In the genomic region with DNA sequence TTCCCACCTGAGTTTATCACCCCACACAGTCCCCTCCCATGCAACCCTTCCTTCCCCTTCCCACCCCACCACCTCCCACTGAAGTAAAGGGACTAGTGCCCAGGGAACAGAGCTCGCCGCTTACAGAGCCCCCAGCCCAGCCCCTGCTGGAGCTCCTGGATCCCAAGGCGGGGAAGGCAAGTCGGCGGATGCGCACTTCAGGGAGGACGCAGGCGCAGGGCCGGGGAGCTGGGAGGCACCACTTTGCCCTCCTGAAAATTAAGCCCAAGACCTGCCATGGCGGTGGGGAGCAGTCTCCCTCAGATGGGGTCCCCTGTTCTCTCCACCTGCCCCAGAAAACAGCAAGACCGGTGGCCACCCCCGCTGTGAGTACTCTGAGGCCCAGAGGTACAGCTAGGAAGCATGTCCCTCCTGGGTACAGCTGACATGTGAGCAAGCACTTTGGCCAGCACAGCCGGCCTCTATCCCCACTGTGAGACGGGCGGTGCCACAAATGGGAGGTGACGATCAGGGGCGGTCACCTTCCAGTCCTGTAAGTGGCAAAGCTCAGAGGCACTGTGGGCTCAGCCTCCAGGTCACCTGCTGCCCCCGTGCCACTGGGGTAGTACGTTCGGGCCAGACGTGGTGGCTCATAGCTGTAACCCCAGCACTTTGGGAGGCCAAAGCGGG, we compare ENCODE assay signal across 23 cellular contexts. TPM values are rescaled to one million over a fixed set of nuclear protein-coding genes. Genes with fewer than 3 reads are reported as not detected.
"Had no signal": no experiment of that assay in that cellular context is flagged by ENCODE, and none has a peak within 500 bp of the region (broad histone marks: within the 10 kb centered on the region; RNA-seq: fewer than 3 reads in every experiment).

No MANE protein-coding gene starts in this region.

- H3K27me3 Mint-ChIP-seq: activated CD4-positive, alpha-beta memory T cell treated with anti-CD3 and anti-CD28 coated beads for 36 hours; naive thymus-derived CD8-positive, alpha-beta T cell had no signal

- H3K36me3 Mint-ChIP-seq: activated CD4-positive, alpha-beta memory T cell treated with anti-CD3 and anti-CD28 coated beads for 36 hours; activated naive CD4-positive, alpha-beta T cell treated with anti-CD3 and anti-CD28 coated beads, Interleukin-2, amount 50 U/mL, for 72 hours; mesothelial cell of epicardium; naive thymus-derived CD8-positive, alpha-beta T cell; stimulated activated naive B cell treated with anti-CD40 and anti-IgM and Interleukin-4, amounts not matched to agents 10 μg/mL and 1 μg/mL and 100 μg/mL, for 72 hours had no signal

- H3K36me3 ChIP-seq: ascending aorta, brain microvascular endothelial cell, esophagus muscularis mucosa, gastrocnemius medialis, pancreas, right lobe of liver, upper lobe of left lung had no signal

- H3K4me1 ChIP-seq: pancreas, right lobe of liver, testis had no signal

- H3K9me3 Mint-ChIP-seq: activated CD4-positive, alpha-beta memory T cell treated with anti-CD3 and anti-CD28 coated beads for 36 hours; activated naive CD4-positive, alpha-beta T cell treated with anti-CD3 and anti-CD28 coated beads, Interleukin-2, amount 50 U/mL, for 72 hours; effector memory CD8-positive, alpha-beta T cell; mesothelial cell of epicardium; naive thymus-derived CD8-positive, alpha-beta T cell; stimulated activated naive B cell treated with anti-CD40 and anti-IgM and Interleukin-4, amounts not matched to agents 10 μg/mL and 1 μg/mL and 100 μg/mL, for 72 hours had no signal

- DNase-seq: activated CD4-positive, alpha-beta memory T cell treated with anti-CD3 and anti-CD28 coated beads for 36 hours; activated CD4-positive, alpha-beta T cell treated with anti-CD3 and anti-CD28 coated beads for 48 hours; brain microvascular endothelial cell; central memory CD4-positive, alpha-beta T cell; dorsolateral prefrontal cortex; effector memory CD8-positive, alpha-beta T cell; gastrocnemius medialis; small intestine; stimulated activated CD4-positive, alpha-beta T cell treated with anti-CD3 and anti-CD28 coated beads, Interleukin-2, amount 100 ng/mL, for 48 hours; stimulated activated CD8-positive, alpha-beta memory T cell treated with anti-CD3 and anti-CD28 coated beads, Interleukin-4, amount 100 ng/mL, for 48 hours; stimulated activated naive B cell treated with anti-CD40 and anti-IgM and Interleukin-4, amounts not matched to agents 10 μg/mL and 1 μg/mL and 100 μg/mL, for 72 hours; testis had no signal

- H3K9me3 ChIP-seq: ascending aorta, esophagus muscularis mucosa, gastrocnemius medialis, pancreas, right lobe of liver, testis, upper lobe of left lung had no signal

- H3K27ac Mint-ChIP-seq: activated CD4-positive, alpha-beta memory T cell treated with anti-CD3 and anti-CD28 coated beads for 36 hours; activated naive CD4-positive, alpha-beta T cell treated with anti-CD3 and anti-CD28 coated beads, Interleukin-2, amount 50 U/mL, for 72 hours; effector memory CD8-positive, alpha-beta T cell; mesothelial cell of epicardium; stimulated activated naive B cell treated with anti-CD40 and anti-IgM and Interleukin-4, amounts not matched to agents 10 μg/mL and 1 μg/mL and 100 μg/mL, for 72 hours had no signal

- H3K4me3 Mint-ChIP-seq: activated CD4-positive, alpha-beta memory T cell treated with anti-CD3 and anti-CD28 coated beads for 36 hours; effector memory CD8-positive, alpha-beta T cell; mesothelial cell of epicardium; naive thymus-derived CD8-positive, alpha-beta T cell; stimulated activated naive B cell treated with anti-CD40 and anti-IgM and Interleukin-4, amounts not matched to agents 10 μg/mL and 1 μg/mL and 100 μg/mL, for 72 hours had no signal

- H3K4me1 Mint-ChIP-seq: stimulated activated naive B cell treated with anti-CD40 and anti-IgM and Interleukin-4, amounts not matched to agents 10 μg/mL and 1 μg/mL and 100 μg/mL, for 72 hours had no signal

- H3K4me3 ChIP-seq: ascending aorta, dorsolateral prefrontal cortex, esophagus muscularis mucosa, gastrocnemius medialis, pancreas, right lobe of liver, testis, upper lobe of left lung had no signal

- ATAC-seq: activated naive CD4-positive, alpha-beta T cell treated with anti-CD3 and anti-CD28 coated beads, Interleukin-2, amount 50 U/mL, for 72 hours; effector memory CD8-positive, alpha-beta T cell; naive thymus-derived CD8-positive, alpha-beta T cell; pancreas; SK-N-SH treated with all-trans-retinoic acid at 6 μM for 48 hours; stimulated activated naive B cell treated with anti-CD40 and anti-IgM and Interleukin-4, amounts not matched to agents 10 μg/mL and 1 μg/mL and 100 μg/mL, for 72 hours had no signal

- H3K27me3 ChIP-seq: ascending aorta, brain microvascular endothelial cell, dorsolateral prefrontal cortex, esophagus muscularis mucosa, gastrocnemius medialis, pancreas, right lobe of liver, testis, upper lobe of left lung had no signal

- H3K27ac ChIP-seq: ascending aorta, brain microvascular endothelial cell, dorsolateral prefrontal cortex, esophagus muscularis mucosa, gastrocnemius medialis, pancreas, right lobe of liver, testis, upper lobe of left lung had no signal

RNA-seq across cellular contexts. Expression of gene COL23A1, which starts 45.9 kb away (rescaled TPM):
- total RNA-seq: endothelial cell of umbilical vein, pulmonary artery endothelial cell had no signal
- polyA plus RNA-seq: endothelial cell of umbilical vein had no signal
